10 cellular contexts compared by ENCODE assay signal in the genomic region with DNA sequence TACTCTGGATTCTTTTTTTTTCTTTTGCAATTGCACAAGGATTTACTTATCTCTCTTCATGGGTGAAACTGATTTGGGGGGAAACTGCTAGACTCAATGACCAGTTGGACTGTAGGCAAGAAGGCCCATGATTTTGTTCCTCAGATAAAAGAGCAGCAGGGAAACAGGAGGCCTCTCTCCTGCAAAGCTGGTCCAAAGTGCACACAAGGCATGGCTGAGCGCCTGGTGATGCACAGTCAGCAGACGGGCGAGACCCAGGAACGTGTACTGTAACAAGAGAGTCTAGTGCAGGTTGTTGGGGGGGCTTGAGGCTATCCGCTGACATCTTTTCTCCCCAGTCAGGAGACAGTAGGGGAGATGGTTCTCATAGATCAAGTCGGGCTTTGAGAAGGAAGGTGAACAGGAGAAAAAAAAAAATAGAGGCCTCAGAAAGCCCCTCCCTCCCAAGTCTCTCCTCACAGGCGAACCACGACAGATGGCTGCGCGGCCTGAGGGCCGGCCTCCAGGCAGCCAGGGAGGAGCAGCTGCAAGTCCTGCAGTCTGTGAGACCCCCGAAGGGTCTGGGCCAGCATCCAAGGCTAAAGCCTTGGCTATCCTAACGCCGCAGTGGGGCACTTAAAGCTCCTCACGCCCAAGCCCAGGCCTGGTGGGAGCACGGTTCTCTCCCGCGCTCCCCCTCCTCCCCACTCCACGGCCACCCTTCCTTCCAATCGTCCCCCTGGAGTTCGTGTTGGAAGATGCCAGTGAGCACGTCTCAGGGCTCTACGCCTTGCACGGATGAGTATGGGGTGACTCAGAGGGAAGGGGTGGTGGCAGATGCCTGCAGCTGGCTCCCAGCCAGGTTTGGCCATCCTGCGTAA.
A peak's percentile ranks its signal among the peaks of the same experiment; 100 is the strongest.
DNase-seq lines count a peak whose midpoint lies in the region; ATAC-seq and TF ChIP-seq lines count a peak whose summit lies in the region.
"Had no signal": no experiment of that assay in that cellular context is flagged by ENCODE, and none has a peak within 500 bp of the region (broad histone marks: within the 10 kb centered on the region; RNA-seq: fewer than 3 reads in every experiment).

No MANE protein-coding gene starts in this region.

- ATAC-seq in stimulated activated naive CD8-positive, alpha-beta T cell treated with anti-CD3 and anti-CD28 coated beads, Interleukin-15, Interleukin-2, amounts not matched to agents 100 U/mL and 50 U/mL, for 24 hours: peak; percentile 22
- no peak for ATAC-seq in stimulated activated naive CD8-positive, alpha-beta T cell treated with anti-CD3 and anti-CD28 coated beads, Interleukin-15, amount 100 ng/mL, for 72 hours
- ATAC-seq: GM12878 had no signal

- WGBS in suprapubic skin: 85% methylated on average over 12 of the region's 25 CpGs

- no peaks in the 10 kb centered on the region for H3K9me3 Mint-ChIP-seq in stimulated activated naive CD8-positive, alpha-beta T cell treated with anti-CD3 and anti-CD28 coated beads, Interleukin-15, amount 100 ng/mL, for 72 hours
- H3K9me3 Mint-ChIP-seq: activated T-helper 1 cell treated with anti-CD3 and anti-CD28 coated beads, Interleukin-12 subunit alpha, Interleukin-12 subunit beta, Interleukin-2, Interleukin-4 antibody, amounts not matched to agents 30 ng/mL and 10 ng/mL and 1 ng/mL, durations not matched to agents 14 hours and 24 hours and 36 hours had no signal

- no peak for TF ChIP-seq CTCF in suprapubic skin (IDR thresholded peaks at IDR 0.05)

- DNase-seq in stimulated activated naive CD8-positive, alpha-beta T cell treated with anti-CD3 and anti-CD28 coated beads, Interleukin-15, Interleukin-2, amounts not matched to agents 100 U/mL and 50 U/mL, for 24 hours: no peak
- no peak for DNase-seq in stimulated activated naive CD8-positive, alpha-beta T cell treated with anti-CD3 and anti-CD28 coated beads, Interleukin-15, amount 100 ng/mL, for 72 hours
- DNase-seq in SK-N-DZ (ENCODE audit: low spot score) (peak; percentile 75), kidney glomerular epithelial cell (lab: John Stamatoyannopoulos, UW) (peak; percentile 28), GOT3 (lab: John Stamatoyannopoulos, UW) (no peak), NCI-H774 (lab: John Stamatoyannopoulos, UW) (no peak), suprapubic skin (ENCODE audit: low spot score in 2 of 2) (no peak)
- no peak for DNase-seq in activated CD4-positive, alpha-beta T cell treated with anti-CD3 and anti-CD28 coated beads, Interleukin-2, amount 50 U/mL, for 48 hours

- no peak for TF ChIP-seq EP300 in suprapubic skin (IDR thresholded peaks at IDR 0.05)

- H3K27ac Mint-ChIP-seq in stimulated activated naive CD8-positive, alpha-beta T cell treated with anti-CD3 and anti-CD28 coated beads, Interleukin-15, amount 100 ng/mL, for 72 hours: no peak overlapping the region
- H3K27ac Mint-ChIP-seq: activated T-helper 1 cell treated with anti-CD3 and anti-CD28 coated beads, Interleukin-12 subunit alpha, Interleukin-12 subunit beta, Interleukin-2, Interleukin-4 antibody, amounts not matched to agents 30 ng/mL and 10 ng/mL and 1 ng/mL, durations not matched to agents 14 hours and 24 hours and 36 hours had no signal

- no peak overlapping the region for H3K4me3 Mint-ChIP-seq in stimulated activated naive CD8-positive, alpha-beta T cell treated with anti-CD3 and anti-CD28 coated beads, Interleukin-15, amount 100 ng/mL, for 72 hours
- H3K4me3 Mint-ChIP-seq: activated T-helper 1 cell treated with anti-CD3 and anti-CD28 coated beads, Interleukin-12 subunit alpha, Interleukin-12 subunit beta, Interleukin-2, Interleukin-4 antibody, amounts not matched to agents 30 ng/mL and 10 ng/mL and 1 ng/mL, durations not matched to agents 14 hours and 24 hours and 36 hours had no signal

- H3K4me1 ChIP-seq in suprapubic skin: peaks cover 4% of the 10 kb centered on the region

- peaks cover 6% of the 10 kb centered on the region for H3K4me1 Mint-ChIP-seq in stimulated activated naive CD8-positive, alpha-beta T cell treated with anti-CD3 and anti-CD28 coated beads, Interleukin-15, amount 100 ng/mL, for 72 hours

- no peaks in the 10 kb centered on the region for H3K27me3 ChIP-seq in suprapubic skin

- H3K27ac ChIP-seq in suprapubic skin: no peak overlapping the region

- H3K4me3 ChIP-seq in suprapubic skin: no peak overlapping the region
- H3K4me3 ChIP-seq: GM12878 had no signal

- TF ChIP-seq POLR2A in suprapubic skin (IDR thresholded peaks at IDR 0.05): no peak

- H3K36me3 ChIP-seq in suprapubic skin: no peaks in the 10 kb centered on the region

- H3K9me3 ChIP-seq in suprapubic skin: no peaks in the 10 kb centered on the region

- H3K27me3 Mint-ChIP-seq in stimulated activated naive CD8-positive, alpha-beta T cell treated with anti-CD3 and anti-CD28 coated beads, Interleukin-15, amount 100 ng/mL, for 72 hours: no peaks in the 10 kb centered on the region

Comparison
In these comparisons a context has a peak if more than half of its experiments do, and no peak if none do; other contexts are left out.
1. DNase-seq: peak in SK-N-DZ (single experiment) and kidney glomerular epithelial cell (single experiment); none in stimulated activated naive CD8-positive, alpha-beta T cell treated with anti-CD3 and anti-CD28 coated beads, Interleukin-15, Interleukin-2, amounts not matched to agents 100 U/mL and 50 U/mL, for 24 hours (single experiment), stimulated activated naive CD8-positive, alpha-beta T cell treated with anti-CD3 and anti-CD28 coated beads, Interleukin-15, amount 100 ng/mL, for 72 hours (0 of 2), GOT3 (single experiment), NCI-H774 (single experiment), activated CD4-positive, alpha-beta T cell treated with anti-CD3 and anti-CD28 coated beads, Interleukin-2, amount 50 U/mL, for 48 hours (0 of 2) and suprapubic skin (0 of 2).